ENCODE assay signal across 10 cellular contexts in genomic region chr1:18452550-18452949, GRCh38. TPM values are rescaled to one million over a fixed set of nuclear protein-coding genes. Genes with fewer than 3 reads are reported as not detected.
A peak's percentile ranks its signal among the peaks of the same experiment; 100 is the strongest.
DNase-seq lines count a peak whose midpoint lies in the region; ATAC-seq and TF ChIP-seq lines count a peak whose summit lies in the region.
"Had no signal": no experiment of that assay in that cellular context is flagged by ENCODE, and none has a peak within 500 bp of the region (broad histone marks: within the 10 kb centered on the region; RNA-seq: fewer than 3 reads in every experiment).

No MANE protein-coding gene starts in this region.

- H3K4me1 ChIP-seq in hepatocyte (ENCODE audit: insufficient read depth) (no peaks in the 10 kb centered on the region), prostate gland (replicated peaks) (no peaks in the 10 kb centered on the region)
- H3K4me1 ChIP-seq: parathyroid adenoma had no signal

- peak; percentile 29 for DNase-seq in ACHN
- DNase-seq in GM13977 (ENCODE audit: low spot score): peak; percentile 50
- peak; percentile 31 for DNase-seq in RPMI7951 (ENCODE audit: low read depth)
- DNase-seq in hepatocyte (ENCODE audit: low spot score): peak; percentile 26
- DNase-seq in medulla oblongata (ENCODE audit: extremely low spot score): no peak
- DNase-seq in prostate gland (ENCODE audit: low spot score): no peak
- DNase-seq in KG1 (lab: John Stamatoyannopoulos, UW): no peak
- DNase-seq: NCI-H748 treated with DMSO at 0.1 percent for 48 hours had no signal

- H3K27ac ChIP-seq in hepatocyte (no peak overlapping the region), prostate gland (no peak overlapping the region)
- H3K27ac ChIP-seq: parathyroid adenoma had no signal

- TF ChIP-seq POLR2A in prostate gland (IDR thresholded peaks at IDR 0.05): no peak

- H3K9me2 ChIP-seq in hepatocyte (replicated peaks; ENCODE audit: insufficient read depth): no peaks in the 10 kb centered on the region

- H3K4me3 ChIP-seq in hepatocyte: no peak overlapping the region
- no peak overlapping the region for H3K4me3 ChIP-seq in prostate gland

- in situ Hi-C loops in ACHN (cut with HindIII; ENCODE audit: low pct_ligation_motif_present, low pct_unique_long_range_greater_than_20kb, low sequenced_read_pairs) (no loop called here), GM13977 (cut with MboI; ENCODE audit: low pct_unique_long_range_greater_than_20kb, low sequenced_read_pairs, unreplicated experiment) (no loop called here)

- intact Hi-C loops in prostate gland (cut with DNase I): no loop called here

- no peaks in the 10 kb centered on the region for H3K9me3 ChIP-seq in hepatocyte (ENCODE audit: low read depth)
- H3K9me3 ChIP-seq in prostate gland: no peaks in the 10 kb centered on the region

- H4K20me1 ChIP-seq in hepatocyte (ENCODE audit: insufficient read depth, poor library complexity, severe bottlenecking): no peaks in the 10 kb centered on the region

- no peak overlapping the region for H2AFZ ChIP-seq in hepatocyte
- H2AFZ ChIP-seq: parathyroid adenoma had no signal

- no peaks in the 10 kb centered on the region for H3K79me2 ChIP-seq in hepatocyte
- H3K79me2 ChIP-seq: parathyroid adenoma had no signal

- H3K27me3 ChIP-seq in hepatocyte (peaks cover 10% of the 10 kb centered on the region), prostate gland (replicated peaks; ENCODE audit: insufficient read depth) (no peaks in the 10 kb centered on the region)

- H3K36me3 ChIP-seq in hepatocyte (replicated peaks; ENCODE audit: insufficient read depth, low read depth) (no peaks in the 10 kb centered on the region), prostate gland (no peaks in the 10 kb centered on the region)

- no peak for ATAC-seq in HG02973 (IDR thresholded peaks at IDR 0.05; ENCODE audit: unreplicated experiment)

- TF ChIP-seq CTCF in GM13977 (IDR thresholded peaks at IDR 0.05; ENCODE audit: extremely low read depth, insufficient read depth, missing control alignments) (no peak), hepatocyte (IDR thresholded peaks at IDR 0.05; ENCODE audit: poor library complexity) (no peak), prostate gland (IDR thresholded peaks at IDR 0.05) (no peak)

- H3K4me2 ChIP-seq in hepatocyte: no peak overlapping the region

RNA-seq across cellular contexts. Expression of gene KLHDC7A, which starts 28.2 kb away (rescaled TPM):
- not detected in 2 replicates for total RNA-seq in RPMI7951 (2014; rRNA removed; shearing (Covaris generic))
- total RNA-seq in hepatocyte (2.3 and 2.4 TPM in 2 replicates), prostate gland (under 1 TPM; 0.34 to 0.36 TPM)
- polyA plus RNA-seq in hepatocyte: 0.56 and 2.2 TPM in 2 replicates

Comparison
In these comparisons a context has a peak if more than half of its experiments do, and no peak if none do; other contexts are left out.
1. DNase-seq: peak in ACHN (single experiment), GM13977 (single experiment), RPMI7951 (single experiment) and hepatocyte (single experiment); none in medulla oblongata (single experiment), prostate gland (single experiment) and KG1 (single experiment).